ENCODE assay signal across 12 cellular contexts in genomic region chr7:47535704-47536628, GRCh38. TPM values are rescaled to one million over a fixed set of nuclear protein-coding genes. Genes with fewer than 3 reads are reported as not detected.
DNase-seq lines count a peak whose midpoint lies in the region; ATAC-seq and TF ChIP-seq lines count a peak whose summit lies in the region.
"Had no signal": no experiment of that assay in that cellular context is flagged by ENCODE, and none has a peak within 500 bp of the region (broad histone marks: within the 10 kb centered on the region; RNA-seq: fewer than 3 reads in every experiment).

No MANE protein-coding gene starts in this region.

- intact Hi-C loops in stomach (cut with DNase I; ENCODE audit: low total_unique reads), result no loop called here

- H3K27ac ChIP-seq in Karpas-422 (ENCODE audit: low read length) (peak overlapping the region; percentile 33; the same call in 1 of the 2 replicates), stomach (peak overlapping the region in 4 of 5 donors; percentile 37 to 74 (median 54))

- peaks cover 93% of the 10 kb centered on the region for H3K79me2 ChIP-seq in Karpas-422 (ENCODE audit: low read length)

- no peaks in the 10 kb centered on the region for H3K9me3 Mint-ChIP-seq in memory B cell
- H3K9me3 Mint-ChIP-seq: activated naive CD4-positive, alpha-beta T cell treated with anti-CD3 and anti-CD28 coated beads for 36 hours had no signal

- H3K9me3 ChIP-seq in Karpas-422 (ENCODE audit: low read length) (no peaks in the 10 kb centered on the region), stomach (no peaks in the 10 kb centered on the region)

- no peak for ATAC-seq in memory B cell (ENCODE audit: low read depth)
- no peak for ATAC-seq in HG03097 (IDR thresholded peaks at IDR 0.05; ENCODE audit: low FRiP score, unreplicated experiment)
- ATAC-seq: activated CD4-positive, CD25-positive, alpha-beta regulatory T cell treated with anti-CD3 and anti-CD28 coated beads, Interleukin-2, amount 50 U/mL, for 24 hours had no signal

- H3K4me1 ChIP-seq in Karpas-422 (ENCODE audit: low read length) (peaks cover 26% of the 10 kb centered on the region), stomach (peaks cover 37 to 60% (median 54%) of the 10 kb centered on the region in 4 donors)

- H3K27me3 ChIP-seq in Karpas-422 (ENCODE audit: low read length) (no peaks in the 10 kb centered on the region), stomach (peaks cover 0 to 12% (median 0%) of the 10 kb centered on the region in 3 donors)

- H3K27me3 Mint-ChIP-seq in memory B cell, result no peaks in the 10 kb centered on the region

- TF ChIP-seq EP300 in stomach (IDR thresholded peaks at IDR 0.05), result no peak

- H2AFZ ChIP-seq in Karpas-422 (ENCODE audit: low read length), result no peak overlapping the region

- peaks cover 13% of the 10 kb centered on the region for H3K36me3 Mint-ChIP-seq in memory B cell

- no peaks in the 10 kb centered on the region for H3K9me2 ChIP-seq in Karpas-422 (replicated peaks; ENCODE audit: insufficient read depth, low read length)

- TF ChIP-seq CTCF in choroid plexus epithelial cell (conservative IDR thresholded peaks at IDR 0.05; ENCODE audit: low read depth, low read length) (no peak), stomach (IDR thresholded peaks at IDR 0.05) (no peak)

- no peak for TF ChIP-seq POLR2A in stomach (IDR thresholded peaks at IDR 0.05)

- no peak overlapping the region for H3K4me2 ChIP-seq in Karpas-422 (ENCODE audit: low read depth, low read length, poor library complexity, severe bottlenecking)

- H3K27ac Mint-ChIP-seq in memory B cell, result no peak overlapping the region
- H3K27ac Mint-ChIP-seq: activated naive CD4-positive, alpha-beta T cell treated with anti-CD3 and anti-CD28 coated beads for 36 hours had no signal

- peak overlapping the region; percentile 29 for H3K4me3 Mint-ChIP-seq in memory B cell
- H3K4me3 Mint-ChIP-seq: activated naive CD4-positive, alpha-beta T cell treated with anti-CD3 and anti-CD28 coated beads for 36 hours had no signal

- H3K36me3 ChIP-seq in Karpas-422 (ENCODE audit: insufficient read depth, low read length) (0 out of 2 replicates have a peak, but pooled peaks cover 5% of the 10 kb centered on the region), stomach (no peaks in the 10 kb centered on the region)

- 50 to 74% (median 66%) methylated on average over 23 of the region's 23 CpGs for WGBS in stomach, 5 donors

- H3K4me1 Mint-ChIP-seq in memory B cell, result peaks cover 26% of the 10 kb centered on the region

- no peak for DNase-seq in Karpas-422
- peak; percentile 28 for DNase-seq in choroid plexus epithelial cell (ENCODE audit: low read depth)
- no peak for DNase-seq in memory B cell (ENCODE audit: low spot score in 2 of 2)
- DNase-seq in stomach, result no peak
- no peak for DNase-seq in NCI-H2171 treated with DMSO at 0.1 percent for 48 hours (lab: John Stamatoyannopoulos, UW)
- no peak for DNase-seq in SHP77 treated with DMSO at 0.1 percent for 48 hours (lab: John Stamatoyannopoulos, UW)
- no peak for DNase-seq in middle frontal gyrus (ENCODE audit: extremely low spot score, low spot score)
- DNase-seq: activated naive CD4-positive, alpha-beta T cell treated with anti-CD3 and anti-CD28 coated beads for 36 hours; kidney glomerular epithelial cell; NCI-H1417 had no signal

- H4K20me1 ChIP-seq in Karpas-422 (ENCODE audit: insufficient read depth, low read depth, low read length), result 0 out of 2 replicates have a peak, but pooled peaks cover 3% of the 10 kb centered on the region

- H3K9ac ChIP-seq in Karpas-422 (ENCODE audit: low read length), result no peak overlapping the region

- H3K4me3 ChIP-seq in Karpas-422 (ENCODE audit: low read length), result no peak overlapping the region
- peak overlapping the region; percentile 64 for H3K4me3 ChIP-seq in choroid plexus epithelial cell (ENCODE audit: low read depth, low read length)
- peak overlapping the region in 3 of 4 donors; percentile 55 to 62 (median 59) for H3K4me3 ChIP-seq in stomach

RNA-seq across cellular contexts. Expression of gene TNS3, which starts 45.9 kb away (rescaled TPM):
- 56.6 and 60.5 TPM in 2 replicates for total RNA-seq in Karpas-422 (2014; rRNA removed; shearing (Covaris generic); ENCODE audit: low replicate concordance)
- 100 to 1,000 TPM in 1 of 5 donors, 10 to 100 TPM in 4; 30.1 to 105 (median 86.9) TPM for total RNA-seq in stomach
- polyA plus RNA-seq in stomach, result 10 to 100 TPM in 2 of 3 donors, 1 to 10 TPM in 1; 10.0 to 40.6 (median 25.8) TPM
